ENCODE assay signal across 8 cellular contexts in the genomic region with DNA sequence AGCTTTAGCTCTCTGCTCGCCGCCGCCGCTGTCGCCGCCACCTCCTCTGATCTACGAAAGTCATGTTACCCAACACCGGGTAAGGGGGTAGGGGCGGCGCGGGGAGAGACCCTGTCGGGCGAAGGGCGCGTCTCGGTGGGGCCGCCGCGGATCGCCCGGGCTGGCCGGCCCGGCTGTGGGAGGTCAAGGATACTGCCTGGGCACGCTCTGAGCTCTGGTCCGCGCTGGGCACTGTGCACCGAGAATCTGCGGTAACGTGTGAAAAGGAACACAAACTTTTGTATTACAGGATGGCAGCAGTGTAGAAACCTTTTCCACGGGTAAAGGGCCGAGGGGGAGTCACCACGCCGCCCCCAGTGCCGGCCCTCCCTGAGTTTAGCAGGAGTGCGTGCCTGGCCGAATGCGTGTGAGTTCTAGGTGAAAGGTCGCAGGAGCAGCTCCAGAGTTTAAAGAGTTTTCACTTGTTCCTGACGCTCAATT. TPM values are rescaled to one million over a fixed set of nuclear protein-coding genes. Genes with fewer than 3 reads are reported as not detected.
DNase-seq lines count a peak whose midpoint lies in the region; ATAC-seq and TF ChIP-seq lines count a peak whose summit lies in the region.

A gene (plus strand): TSS at position 7 of the 480 bp plus-strand sequence. CDS start 56 bp downstream, at position 63.

- peak within 1 kb of the TSS; percentile 100 for H3K4me3 Mint-ChIP-seq in T-helper 17 cell

- TF ChIP-seq POLR2A in upper lobe of left lung (IDR thresholded peaks at IDR 0.05): no peak

- TF ChIP-seq CTCF in BE2C (IDR thresholded peaks at IDR 0.05; ENCODE audit: low read depth, low read length) (no peak), upper lobe of left lung (IDR thresholded peaks at IDR 0.05) (no peak)

- H3K4me3 ChIP-seq in BE2C (ENCODE audit: low read depth, low read length) (peak within 1 kb of the TSS; percentile 91), muscle layer of duodenum (ENCODE audit: low read depth in 1 of 2, low read length in 2 of 2) (peak within 1 kb of the TSS; percentile 88 to 93), upper lobe of left lung (peak within 1 kb of the TSS; percentile 67 to 91 (median 84))

- H3K9me3 ChIP-seq in BE2C (no peaks in the 10 kb centered on the region), T-helper 17 cell (ENCODE audit: control insufficient read depth, low read length, poor library complexity, severe bottlenecking) (no peaks in the 10 kb centered on the region), muscle layer of duodenum (ENCODE audit: control insufficient read depth in 1 of 2, low read length in 2 of 2) (no peaks in the 10 kb centered on the region), upper lobe of left lung (no peaks in the 10 kb centered on the region)

- TF ChIP-seq EP300 in upper lobe of left lung (IDR thresholded peaks at IDR 0.05): no peak

- ATAC-seq in HG03378 (IDR thresholded peaks at IDR 0.05; ENCODE audit: unreplicated experiment) (peak; percentile 15), T-helper 17 cell (peak; percentile 20), upper lobe of left lung (ENCODE audit: low FRiP score in 2 of 2) (peak; percentile 67 to 69)

- H3K27ac Mint-ChIP-seq in T-helper 17 cell: peak within 1 kb of the TSS; percentile 97

- H3K27ac ChIP-seq in epithelial cell of prostate (peak within 1 kb of the TSS; percentile 67), muscle layer of duodenum (ENCODE audit: low read length) (peak within 1 kb of the TSS; percentile 80), upper lobe of left lung (peak within 1 kb of the TSS; percentile 94 to 98 (median 96))

- H3K4me1 Mint-ChIP-seq in T-helper 17 cell: peaks cover 48% of the 10 kb centered on the region

- DNase-seq in BE2C (no peak), GM19238 (ENCODE audit: insufficient read length, low spot score) (peak; percentile 7), T-helper 17 cell (no peak), epithelial cell of prostate (ENCODE audit: low read depth, low spot score) (no peak), upper lobe of left lung (peak in 1 of 2 donors; percentile 59), NCI-H187 treated with DMSO at 0.1 percent for 48 hours (lab: John Stamatoyannopoulos, UW) (no peak)

- H3K27me3 ChIP-seq in BE2C (no peaks in the 10 kb centered on the region), muscle layer of duodenum (ENCODE audit: low read depth, low read length) (no peaks in the 10 kb centered on the region), upper lobe of left lung (no peaks in the 10 kb centered on the region)

- no peaks in the 10 kb centered on the region for H3K4me1 ChIP-seq in BE2C
- peaks cover 13 to 35% of the 10 kb centered on the region in 2 donors for H3K4me1 ChIP-seq in muscle layer of duodenum (ENCODE audit: control insufficient read depth in 1 of 2, insufficient read depth in 2 of 2, low read length in 2 of 2)
- H3K4me1 ChIP-seq in upper lobe of left lung: peaks cover 28 to 51% (median 40%) of the 10 kb centered on the region in 4 donors

- WGBS in upper lobe of left lung, 2 donors: 1 to 3% methylated on average over 7 to 32 of the region's 39 CpGs

- H3K27me3 Mint-ChIP-seq in T-helper 17 cell: no peaks in the 10 kb centered on the region

- peaks cover 5% of the 10 kb centered on the region for H3K36me3 Mint-ChIP-seq in T-helper 17 cell (ENCODE audit: low read depth)

- no peaks in the 10 kb centered on the region for H3K36me3 ChIP-seq in BE2C
- H3K36me3 ChIP-seq in muscle layer of duodenum (ENCODE audit: control insufficient read depth in 1 of 2, insufficient read depth in 2 of 2, low read length in 2 of 2): peaks cover 0 to 11% of the 10 kb centered on the region in 2 donors
- H3K36me3 ChIP-seq in upper lobe of left lung: no peaks in the 10 kb centered on the region

RNA-seq across cellular contexts. Expression of the gene that starts here (rescaled TPM):
- 12.5 TPM for polyA plus RNA-seq in BE2C (2012; ENCODE audit: insufficient read depth, insufficient read length, low read depth)
- 10 to 100 TPM in 1 of 2 donors, 1 to 10 TPM in 1; 7.9 to 10.1 TPM for total RNA-seq in T-helper 17 cell
- total RNA-seq in upper lobe of left lung: 10 to 100 TPM; 25.1 to 92.6 (median 46.2) TPM

Comparison
In these comparisons a context has a peak if more than half of its experiments do, and no peak if none do; other contexts are left out.
1. ATAC-seq: peak in every context shown above with its lines; median percentile 68 in upper lobe of left lung; 20 in T-helper 17 cell; 15 in HG03378.